Comparison of ENCODE assay signal across 15 cellular contexts in the genomic region with DNA sequence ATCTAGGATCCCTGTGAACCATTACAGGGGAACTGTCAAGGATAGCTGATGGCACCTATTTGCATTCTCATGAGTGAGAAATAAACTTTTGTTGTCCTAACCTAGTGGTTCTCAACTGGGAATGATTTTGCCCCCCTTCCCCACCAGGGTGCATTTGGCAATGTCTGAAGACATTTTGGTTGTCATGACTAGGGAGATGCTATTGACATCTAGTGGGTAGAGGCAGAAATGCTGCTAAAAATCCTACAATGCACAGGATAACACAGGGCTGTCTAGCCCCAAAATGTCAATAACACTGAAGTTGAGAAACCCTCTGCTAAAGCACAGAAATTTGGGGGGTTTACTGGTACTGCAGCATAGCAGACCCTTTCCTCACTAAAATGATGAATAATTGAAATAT.
DNase-seq lines count a peak whose midpoint lies in the region; ATAC-seq, FAIRE-seq and TF ChIP-seq lines count a peak whose summit lies in the region.
"Had no signal": no experiment of that assay in that cellular context is flagged by ENCODE, and none has a peak within 500 bp of the region (broad histone marks: within the 10 kb centered on the region; RNA-seq: fewer than 3 reads in every experiment).

No MANE protein-coding gene starts in this region.

- no peak overlapping the region for H3K4me3 Mint-ChIP-seq in H9
- H3K4me3 Mint-ChIP-seq: effector memory CD8-positive, alpha-beta T cell had no signal

- no peak overlapping the region for H2BK15ac ChIP-seq in H9 (ENCODE audit: low read depth, low read length)

- no peak overlapping the region for H2BK120ac ChIP-seq in H9 (ENCODE audit: low read depth, low read length, poor library complexity, severe bottlenecking)

- H4K20me1 ChIP-seq in H9 (ENCODE audit: control insufficient read depth, insufficient read depth, insufficient read length): no peaks in the 10 kb centered on the region
- no peaks in the 10 kb centered on the region for H4K20me1 ChIP-seq in PC-3 (ENCODE audit: low read length)

- H3K79me1 ChIP-seq in H9 (ENCODE audit: insufficient read depth, low read depth, low read length, poor library complexity, severe bottlenecking): no peaks in the 10 kb centered on the region

- no peaks in the 10 kb centered on the region for H3K23me2 ChIP-seq in H9 (ENCODE audit: insufficient read length, low read depth, low read length, poor library complexity, severe bottlenecking)

- no peak overlapping the region for H2BK12ac ChIP-seq in H9 (ENCODE audit: insufficient read length, low read depth, low read length)

- H3K4me1 ChIP-seq in H9 (ENCODE audit: insufficient read depth, low read length) (no peaks in the 10 kb centered on the region), PC-3 (ENCODE audit: insufficient read depth, low read length) (no peaks in the 10 kb centered on the region), liver (ENCODE audit: control insufficient read depth in 4 of 4, insufficient read depth in 4 of 4, low read length in 3 of 4) (no peaks in the 10 kb centered on the region)
- H3K4me1 ChIP-seq: body of pancreas, left ventricle myocardium inferior, tibial artery had no signal

- H3K4me1 Mint-ChIP-seq in H9: peaks cover 0 to 3% of the 10 kb centered on the region in 2 experiments; a peak in 1 of 4 replicates

- H3K9me2 ChIP-seq in PC-3 (replicated peaks; ENCODE audit: low read length): no peaks in the 10 kb centered on the region

- no peak overlapping the region for H2BK20ac ChIP-seq in H9 (ENCODE audit: low read depth, low read length, poor library complexity, severe bottlenecking)

- peaks cover 18% of the 10 kb centered on the region for H3K27me3 Mint-ChIP-seq in H9 (ENCODE audit: low read depth)
- H3K27me3 Mint-ChIP-seq: effector memory CD8-positive, alpha-beta T cell had no signal

- H3K18ac ChIP-seq in H9 (ENCODE audit: insufficient read length, low read depth, low read length): no peak overlapping the region

- H3K36me3 ChIP-seq in PC-3 (ENCODE audit: low read depth, low read length): no peaks in the 10 kb centered on the region
- no peaks in the 10 kb centered on the region for H3K36me3 ChIP-seq in liver (ENCODE audit: control insufficient read depth in 4 of 4, insufficient read depth in 3 of 4, low read depth in 1 of 4, low read length in 3 of 4)
- H3K36me3 ChIP-seq: left ventricle myocardium inferior, tibial artery had no signal

- ATAC-seq in PC-3 (no peak), GM18498 (IDR thresholded peaks at IDR 0.05; ENCODE audit: unreplicated experiment) (no peak)
- ATAC-seq: body of pancreas; effector memory CD8-positive, alpha-beta T cell had no signal

- no peak overlapping the region for H3K14ac ChIP-seq in H9 (ENCODE audit: insufficient read depth, low read length)

- DNase-seq in NCI-H1105 treated with DMSO at 0.1 percent for 48 hours (lab: John Stamatoyannopoulos, UW): peak; percentile 22
- no peak for DNase-seq in NCI-H1105 (lab: John Stamatoyannopoulos, UW)
- no peak for DNase-seq in H9
- DNase-seq in PC-3: peak; percentile 28
- no peak for DNase-seq in EL
- no peak for DNase-seq in GM19239 (ENCODE audit: insufficient read length, low spot score)
- DNase-seq: activated CD4-positive, alpha-beta T cell treated with anti-CD3 and anti-CD28 coated beads for 4 hours; body of pancreas; effector memory CD8-positive, alpha-beta T cell; left ventricle myocardium inferior; NCI-H1436 treated with DMSO at 0.1 percent for 48 hours; tibial artery had no signal

- no peak overlapping the region for H2AK5ac ChIP-seq in H9 (ENCODE audit: insufficient read length, low read length)

- H2BK5ac ChIP-seq in H9 (ENCODE audit: insufficient read length, low read length): no peak overlapping the region

- no peak overlapping the region for H3K4me2 ChIP-seq in H9 (ENCODE audit: insufficient read depth, insufficient read length, low read length)
- H3K4me2 ChIP-seq in PC-3 (ENCODE audit: low read length): no peak overlapping the region

- POLR2A ChIA-PET in PC-3 (lab: Charles Lee; ENCODE audit: unreplicated experiment): no interaction called here

- no peaks in the 10 kb centered on the region for H3F3A ChIP-seq in PC-3 (ENCODE audit: low read length, unreplicated experiment)

- H3K36me3 Mint-ChIP-seq in H9 (ENCODE audit: insufficient read depth in 1 of 3, low read depth in 3 of 3): no peaks in the 10 kb centered on the region; a peak in 1 of 7 replicates

- H3K56ac ChIP-seq in H9 (ENCODE audit: insufficient read length, low read depth, low read length): no peak overlapping the region

- H4K8ac ChIP-seq in H9 (replicated peaks; ENCODE audit: insufficient read length, low read depth, low read length): no peak overlapping the region

- BruUV-seq in PC-3 (replicated peaks; lab: Mats Ljungman, UMichigan): no TSS peak

- H3K9ac ChIP-seq in H9 (ENCODE audit: extremely low read depth, insufficient read length, low read length): no peak overlapping the region
- H3K9ac ChIP-seq in PC-3 (ENCODE audit: low read length): no peak overlapping the region
- no peak overlapping the region for H3K9ac ChIP-seq in liver (ENCODE audit: low read depth in 1 of 2, low read length in 2 of 2)

- H3K79me2 ChIP-seq in H9 (ENCODE audit: insufficient read depth, low read length) (no peaks in the 10 kb centered on the region), PC-3 (ENCODE audit: low read length) (no peaks in the 10 kb centered on the region)

- intact Hi-C loops in PC-3 (cut with micrococcal nuclease): no loop called here

- no peak overlapping the region for H3K23ac ChIP-seq in H9 (ENCODE audit: insufficient read length, low read depth, low read length)

- H4K91ac ChIP-seq in H9 (ENCODE audit: insufficient read length, low read depth, low read length): no peak overlapping the region

- no peak overlapping the region for H3K4ac ChIP-seq in H9 (ENCODE audit: low read depth, low read length)

- no peak overlapping the region for H2AFZ ChIP-seq in H9 (ENCODE audit: low read length)
- no peak overlapping the region for H2AFZ ChIP-seq in PC-3 (ENCODE audit: low read length)

- H3K27me3 ChIP-seq in H9 (ENCODE audit: insufficient read depth, low read length) (no peaks in the 10 kb centered on the region), PC-3 (ENCODE audit: low read length) (no peaks in the 10 kb centered on the region), liver (ENCODE audit: control insufficient read depth in 4 of 4, insufficient read depth in 4 of 4, low read length in 3 of 4) (peaks cover 0 to 6% (median 1%) of the 10 kb centered on the region in 4 donors)
- H3K27me3 ChIP-seq: body of pancreas, tibial artery had no signal

- H3K9me3 ChIP-seq in H9 (ENCODE audit: control insufficient read depth, low read depth, low read length): no peaks in the 10 kb centered on the region
- H3K9me3 ChIP-seq in PC-3 (ENCODE audit: low read length): no peaks in the 10 kb centered on the region; the same call in 1 of the 2 replicates
- no peaks in the 10 kb centered on the region for H3K9me3 ChIP-seq in liver (ENCODE audit: control insufficient read depth in 4 of 4, low read length in 3 of 4)
- H3K9me3 ChIP-seq: body of pancreas, tibial artery had no signal

- peak; percentile 65 to 69 for TF ChIP-seq RAD21 in liver (IDR thresholded peaks at IDR 0.05)

- H3K27ac Mint-ChIP-seq in H9: no peak overlapping the region
- H3K27ac Mint-ChIP-seq: effector memory CD8-positive, alpha-beta T cell had no signal

- H3K27ac ChIP-seq in H9 (ENCODE audit: insufficient read length, low read depth, low read length) (no peak overlapping the region), PC-3 (ENCODE audit: low read length) (no peak overlapping the region), liver (ENCODE audit: low read depth in 1 of 2, low read length in 2 of 2) (no peak overlapping the region)
- H3K27ac ChIP-seq: body of pancreas, left ventricle myocardium inferior, tibial artery had no signal

- CTCF ChIA-PET in PC-3 (lab: Charles Lee): no interaction called here

- no peaks in the 10 kb centered on the region for H3K9me3 Mint-ChIP-seq in H9

- no peak overlapping the region for H4K5ac ChIP-seq in H9 (ENCODE audit: insufficient read length, low read depth, low read length)

- TF ChIP-seq CTCF in H9 (conservative IDR thresholded peaks at IDR 0.05) (peak; percentile 73), PC-3 (conservative IDR thresholded peaks at IDR 0.05; ENCODE audit: low read depth, low read length) (peak; percentile 45), liver (IDR thresholded peaks at IDR 0.05; ENCODE audit: low read depth, low read length, missing input control) (peak; percentile 40)

- H3K4me3 ChIP-seq in PC-3 (ENCODE audit: low read length) (no peak overlapping the region), liver (ENCODE audit: low read depth in 1 of 3, low read length in 3 of 3) (no peak overlapping the region)
- H3K4me3 ChIP-seq: body of pancreas, left ventricle myocardium inferior, tibial artery had no signal

- no peak overlapping the region for H3T11ph ChIP-seq in H9 (ENCODE audit: low read length)

- no peak for FAIRE-seq in GM19239 (lab: Jason Lieb, UNC)
- FAIRE-seq: A204.1 had no signal

TF ChIP-seq in liver, 16 proteins besides CTCF, POLR2A, EP300 and RAD21 (continues in another document):
- TF ChIP-seq HNF4A (conservative IDR thresholded peaks at IDR 0.05) (no peak), YY1 (IDR thresholded peaks at IDR 0.05) (no peak), FOXA2 (IDR thresholded peaks at IDR 0.05) (no peak), FOXA1 (IDR thresholded peaks at IDR 0.05) (no peak), EGR1 (IDR thresholded peaks at IDR 0.05; ENCODE audit: low read depth in 2 of 2) (no peak), NR2F2 (IDR thresholded peaks at IDR 0.05) (no peak), JUND (IDR thresholded peaks at IDR 0.05) (no peak)
- TF ChIP-seq, protein P1, sequence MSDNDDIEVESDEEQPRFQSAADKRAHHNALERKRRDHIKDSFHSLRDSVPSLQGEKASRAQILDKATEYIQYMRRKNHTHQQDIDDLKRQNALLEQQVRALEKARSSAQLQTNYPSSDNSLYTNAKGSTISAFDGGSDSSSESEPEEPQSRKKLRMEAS (IDR thresholded peaks at IDR 0.05): no peak
- TF ChIP-seq, protein P2, sequence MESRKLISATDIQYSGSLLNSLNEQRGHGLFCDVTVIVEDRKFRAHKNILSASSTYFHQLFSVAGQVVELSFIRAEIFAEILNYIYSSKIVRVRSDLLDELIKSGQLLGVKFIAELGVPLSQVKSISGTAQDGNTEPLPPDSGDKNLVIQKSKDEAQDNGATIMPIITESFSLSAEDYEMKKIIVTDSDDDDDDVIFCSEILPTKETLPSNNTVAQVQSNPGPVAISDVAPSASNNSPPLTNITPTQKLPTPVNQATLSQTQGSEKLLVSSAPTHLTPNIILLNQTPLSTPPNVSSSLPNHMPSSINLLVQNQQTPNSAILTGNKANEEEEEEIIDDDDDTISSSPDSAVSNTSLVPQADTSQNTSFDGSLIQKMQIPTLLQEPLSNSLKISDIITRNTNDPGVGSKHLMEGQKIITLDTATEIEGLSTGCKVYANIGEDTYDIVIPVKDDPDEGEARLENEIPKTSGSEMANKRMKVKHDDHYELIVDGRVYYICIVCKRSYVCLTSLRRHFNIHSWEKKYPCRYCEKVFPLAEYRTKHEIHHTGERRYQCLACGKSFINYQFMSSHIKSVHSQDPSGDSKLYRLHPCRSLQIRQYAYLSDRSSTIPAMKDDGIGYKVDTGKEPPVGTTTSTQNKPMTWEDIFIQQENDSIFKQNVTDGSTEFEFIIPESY (IDR thresholded peaks at IDR 0.05): no peak

Comparison
In these comparisons a context has a peak if more than half of its experiments do, and no peak if none do; other contexts are left out.
1. DNase-seq: peak in NCI-H1105 treated with DMSO at 0.1 percent for 48 hours (single experiment) and PC-3 (single experiment); none in NCI-H1105 (single experiment), H9 (single experiment), EL (single experiment) and GM19239 (single experiment).
2. Peak in every context shown above with its lines, with median percentiles within 50 percentile points of each other: CTCF ChIP-seq.